24 cellular contexts compared by ENCODE assay signal in genomic region chr2:69227717-69228116, GRCh38.
"Had no signal": no experiment of that assay in that cellular context is flagged by ENCODE, and none has a peak within 500 bp of the region (broad histone marks: within the 10 kb centered on the region; RNA-seq: fewer than 3 reads in every experiment).

No MANE protein-coding gene starts in this region.

- ATAC-seq: activated CD8-positive, alpha-beta T cell treated with anti-CD3 and anti-CD28 coated beads for 36 hours; activated naive CD4-positive, alpha-beta T cell treated with anti-CD3 and anti-CD28 coated beads, Interleukin-2, amount 50 U/mL, for 72 hours; body of pancreas; left cardiac atrium; lower lobe of right lung; psoas muscle; sciatic nerve had no signal

- FAIRE-seq: endothelial cell of umbilical vein had no signal

- H3K4me1 ChIP-seq: psoas muscle, suprapubic skin had no signal

- H3K36me3 ChIP-seq: lower lobe of right lung, neural progenitor cell, spleen, suprapubic skin, upper lobe of left lung had no signal

- DNase-seq: activated B cell treated with CpG ODN at 0.5 μM for 24 hours; activated CD4-positive, alpha-beta T cell treated with anti-CD3 and anti-CD28 coated beads for 48 hours; activated CD8-positive, alpha-beta memory T cell treated with anti-CD3 and anti-CD28 coated beads, Interleukin-2, amount 50 U/mL, for 4 hours; activated CD8-positive, alpha-beta T cell treated with anti-CD3 and anti-CD28 coated beads for 36 hours; activated effector memory CD4-positive, alpha-beta T cell treated with anti-CD3 and anti-CD28 coated beads, Interleukin-2, amount 50 U/mL, for 16 hours; activated T-cell treated with anti-CD3 and anti-CD28 coated beads, Interleukin-2, amount 50 U/mL, for 48 hours; amniotic stem cell; body of pancreas; cortex of kidney; effector CD8-positive, alpha-beta T cell; foreskin fibroblast; glutamatergic neuron; left cardiac atrium; lower lobe of right lung; naive B cell; psoas muscle; spleen; T-helper 2 cell; upper lobe of left lung had no signal

- H3K4me2 ChIP-seq: neural progenitor cell had no signal

- H3K9ac ChIP-seq: neural progenitor cell had no signal

- H3K27me3 ChIP-seq: body of pancreas, neural progenitor cell, spleen, suprapubic skin, upper lobe of left lung had no signal

- H3K4me3 ChIP-seq: body of pancreas, lower lobe of right lung, neural progenitor cell, psoas muscle, spleen, suprapubic skin, upper lobe of left lung had no signal

- H3K27ac ChIP-seq: body of pancreas, lower lobe of right lung, neural progenitor cell, psoas muscle, spleen, suprapubic skin, upper lobe of left lung had no signal

- H3K9me3 ChIP-seq: body of pancreas, lower lobe of right lung, psoas muscle, spleen, suprapubic skin, upper lobe of left lung had no signal

- H2AFZ ChIP-seq: neural progenitor cell had no signal
